ENCODE assay signal across 13 cellular contexts in the genomic region with DNA sequence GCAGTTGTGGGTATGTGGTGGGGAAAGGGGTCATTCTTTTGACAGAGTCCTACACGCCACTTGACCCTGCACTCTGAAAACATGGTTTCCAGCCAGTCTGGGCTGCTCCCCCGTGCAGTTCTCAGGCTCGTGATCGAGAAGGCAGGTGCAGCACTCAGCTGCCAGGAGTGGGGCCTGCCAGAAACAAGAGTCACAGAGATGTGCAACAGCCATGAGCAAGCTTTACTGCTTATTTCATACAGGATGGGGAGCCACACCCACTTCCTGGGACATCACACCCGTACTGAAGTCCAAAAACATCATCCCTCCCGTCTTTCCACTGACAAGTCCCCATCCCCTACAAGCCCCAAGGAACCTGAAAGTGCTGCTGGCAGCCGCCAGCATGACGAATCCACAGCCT. TPM values are rescaled to one million over a fixed set of nuclear protein-coding genes. Genes with fewer than 3 reads are reported as not detected.
DNase-seq lines count a peak whose midpoint lies in the region; ATAC-seq and TF ChIP-seq lines count a peak whose summit lies in the region.
"Had no signal": no experiment of that assay in that cellular context is flagged by ENCODE, and none has a peak within 500 bp of the region (broad histone marks: within the 10 kb centered on the region; RNA-seq: fewer than 3 reads in every experiment).

No MANE protein-coding gene starts in this region.

- H3K27ac ChIP-seq in hepatocyte, result no peak overlapping the region
- no peak overlapping the region for H3K27ac ChIP-seq in mesendoderm (ENCODE audit: low read depth, low read length)
- H3K27ac ChIP-seq: vagina had no signal

- no peak overlapping the region for H2AK5ac ChIP-seq in mesendoderm (ENCODE audit: low read length)

- no peaks in the 10 kb centered on the region for H3K79me2 ChIP-seq in hepatocyte
- no peaks in the 10 kb centered on the region for H3K79me2 ChIP-seq in mesendoderm (ENCODE audit: control insufficient read depth, insufficient read depth, low read length)

- H3K4ac ChIP-seq in mesendoderm (ENCODE audit: low read depth, low read length), result no peak overlapping the region

- ATAC-seq in stimulated activated naive CD8-positive, alpha-beta T cell treated with anti-CD3 and anti-CD28 coated beads, Interleukin-15, Interleukin-2, amounts not matched to agents 100 U/mL and 50 U/mL, for 24 hours, result no peak
- ATAC-seq in esophagus mucosa (peak; percentile 43), HG03565 (IDR thresholded peaks at IDR 0.05; ENCODE audit: unreplicated experiment) (no peak)
- ATAC-seq: sciatic nerve had no signal

- peak overlapping the region; percentile 82 for H3K27ac Mint-ChIP-seq in stimulated activated naive CD8-positive, alpha-beta T cell treated with anti-CD3 and anti-CD28 coated beads, Interleukin-15, Interleukin-2, amounts not matched to agents 100 ng/mL and 50 ng/mL, for 24 hours
- H3K27ac Mint-ChIP-seq in T-helper 2 cell treated with Interferon-gamma antibody and Interleukin-4, amounts not matched to agents 5 μg/mL and 100 μg/mL, for 36 hours, result peak overlapping the region; percentile 93

- no peaks in the 10 kb centered on the region for H3K79me1 ChIP-seq in mesendoderm (ENCODE audit: low read length)

- H3K18ac ChIP-seq in mesendoderm (ENCODE audit: low read length), result no peak overlapping the region

- H3K4me3 ChIP-seq in hepatocyte, result no peak overlapping the region
- H3K4me3 ChIP-seq in mesendoderm (ENCODE audit: low read length), result no peak overlapping the region

- H4K8ac ChIP-seq in mesendoderm (ENCODE audit: low read depth, low read length), result no peak overlapping the region

- no peak overlapping the region for H4K5ac ChIP-seq in mesendoderm (ENCODE audit: low read length)

- H2BK15ac ChIP-seq in mesendoderm (replicated peaks; ENCODE audit: low read depth), result no peak overlapping the region

- no peak overlapping the region for H3K23ac ChIP-seq in mesendoderm (ENCODE audit: low read length)

- H3K4me1 Mint-ChIP-seq in stimulated activated naive CD8-positive, alpha-beta T cell treated with anti-CD3 and anti-CD28 coated beads, Interleukin-15, Interleukin-2, amounts not matched to agents 100 ng/mL and 50 ng/mL, for 24 hours (ENCODE audit: low read depth), result peaks cover 81% of the 10 kb centered on the region
- H3K4me1 Mint-ChIP-seq in T-helper 2 cell treated with Interferon-gamma antibody and Interleukin-4, amounts not matched to agents 5 μg/mL and 100 μg/mL, for 36 hours (ENCODE audit: low read depth), result peaks cover 63% of the 10 kb centered on the region

- no peak overlapping the region for H2BK5ac ChIP-seq in mesendoderm (ENCODE audit: low read length)

- H3K9me3 Mint-ChIP-seq in stimulated activated naive CD8-positive, alpha-beta T cell treated with anti-CD3 and anti-CD28 coated beads, Interleukin-15, Interleukin-2, amounts not matched to agents 100 ng/mL and 50 ng/mL, for 24 hours, result no peaks in the 10 kb centered on the region
- no peaks in the 10 kb centered on the region for H3K9me3 Mint-ChIP-seq in T-helper 2 cell treated with Interferon-gamma antibody and Interleukin-4, amounts not matched to agents 5 μg/mL and 100 μg/mL, for 36 hours

- no peaks in the 10 kb centered on the region for H3K9me2 ChIP-seq in hepatocyte (replicated peaks; ENCODE audit: insufficient read depth)

- H3K4me2 ChIP-seq in hepatocyte, result no peak overlapping the region
- H3K4me2 ChIP-seq in mesendoderm (ENCODE audit: low read length), result no peak overlapping the region

- H3K27me3 ChIP-seq in hepatocyte (peaks cover 20% of the 10 kb centered on the region), mesendoderm (ENCODE audit: insufficient read depth, low read length, poor library complexity) (peaks cover 7% of the 10 kb centered on the region)
- H3K27me3 ChIP-seq: vagina had no signal

- no peaks in the 10 kb centered on the region for H4K20me1 ChIP-seq in hepatocyte (ENCODE audit: insufficient read depth, poor library complexity, severe bottlenecking)

- no peaks in the 10 kb centered on the region for H3K9me3 ChIP-seq in hepatocyte (ENCODE audit: low read depth)
- H3K9me3 ChIP-seq: esophagus squamous epithelium, vagina had no signal

- DNase-seq in stimulated activated naive CD8-positive, alpha-beta T cell treated with anti-CD3 and anti-CD28 coated beads, Interleukin-15, Interleukin-2, amounts not matched to agents 100 U/mL and 50 U/mL, for 24 hours, result no peak
- peak; percentile 14 for DNase-seq in T-helper 2 cell treated with Interferon-gamma antibody and Interleukin-4, amounts not matched to agents 5 μg/mL and 100 μg/mL, for 36 hours (ENCODE audit: low spot score)
- no peak for DNase-seq in kidney tubule cell (ENCODE audit: low spot score)
- DNase-seq in hepatocyte (ENCODE audit: low spot score), result no peak
- no peak for DNase-seq in mesendoderm
- DNase-seq: AML-193, esophagus squamous epithelium, NCI-H1694 had no signal

- H2BK120ac ChIP-seq in mesendoderm (ENCODE audit: low read depth, low read length), result no peak overlapping the region

- H3K36me3 Mint-ChIP-seq in stimulated activated naive CD8-positive, alpha-beta T cell treated with anti-CD3 and anti-CD28 coated beads, Interleukin-15, Interleukin-2, amounts not matched to agents 100 ng/mL and 50 ng/mL, for 24 hours (ENCODE audit: low read depth), result no peaks in the 10 kb centered on the region
- peaks cover 21% of the 10 kb centered on the region for H3K36me3 Mint-ChIP-seq in T-helper 2 cell treated with Interferon-gamma antibody and Interleukin-4, amounts not matched to agents 5 μg/mL and 100 μg/mL, for 36 hours (ENCODE audit: low read depth)

- WGBS in hepatocyte (ENCODE audit: low lambda C conversion rate, missing lambda C conversion rate), result 88% methylated on average over 8 of the region's 8 CpGs
- WGBS in mesendoderm (ENCODE audit: extremely low coverage, insufficient coverage, low lambda C conversion rate), result no CpG with 5 or more reads among the region's 8 CpGs

- TF ChIP-seq CTCF in hepatocyte (IDR thresholded peaks at IDR 0.05; ENCODE audit: poor library complexity), result no peak

- H2AFZ ChIP-seq in hepatocyte, result no peak overlapping the region

- H3K56ac ChIP-seq in mesendoderm (ENCODE audit: low read length), result no peak overlapping the region

- peaks cover 11% of the 10 kb centered on the region for H3K27me3 Mint-ChIP-seq in stimulated activated naive CD8-positive, alpha-beta T cell treated with anti-CD3 and anti-CD28 coated beads, Interleukin-15, Interleukin-2, amounts not matched to agents 100 ng/mL and 50 ng/mL, for 24 hours
- peaks cover 21% of the 10 kb centered on the region for H3K27me3 Mint-ChIP-seq in T-helper 2 cell treated with Interferon-gamma antibody and Interleukin-4, amounts not matched to agents 5 μg/mL and 100 μg/mL, for 36 hours (ENCODE audit: low read depth)

- H3K36me3 ChIP-seq in hepatocyte (replicated peaks; ENCODE audit: insufficient read depth, low read depth), result no peaks in the 10 kb centered on the region
- no peaks in the 10 kb centered on the region for H3K36me3 ChIP-seq in mesendoderm (ENCODE audit: control insufficient read depth, insufficient read depth, low read length)
- H3K36me3 ChIP-seq: esophagus squamous epithelium, vagina had no signal

- H3K4me1 ChIP-seq in hepatocyte (ENCODE audit: insufficient read depth) (peaks cover 33% of the 10 kb centered on the region), mesendoderm (ENCODE audit: control insufficient read depth, low read depth, low read length) (peaks cover 5% of the 10 kb centered on the region)

- H3K9ac ChIP-seq in mesendoderm (ENCODE audit: low read length), result no peak overlapping the region

- H3K4me3 Mint-ChIP-seq in stimulated activated naive CD8-positive, alpha-beta T cell treated with anti-CD3 and anti-CD28 coated beads, Interleukin-15, Interleukin-2, amounts not matched to agents 100 ng/mL and 50 ng/mL, for 24 hours, result peak overlapping the region; percentile 3
- H3K4me3 Mint-ChIP-seq in T-helper 2 cell treated with Interferon-gamma antibody and Interleukin-4, amounts not matched to agents 5 μg/mL and 100 μg/mL, for 36 hours, result peak overlapping the region; percentile 84

RNA-seq across cellular contexts. Expression of a gene that starts 9.3 kb away (rescaled TPM):
- total RNA-seq in esophagus mucosa (16.7 TPM), hepatocyte (0.64 and 0.80 TPM in 2 replicates)
- 2.4 and 13.2 TPM in 2 replicates for polyA plus RNA-seq in hepatocyte
- polyA plus RNA-seq in mesendoderm (2013, experiment 1 of 2), result 1.1 TPM
- polyA plus RNA-seq in mesendoderm (2013, experiment 2 of 2), result 0.53 TPM

RNA-seq across cellular contexts. Expression of a gene that starts 13.3 kb away (rescaled TPM):
- total RNA-seq in esophagus mucosa, result 25.1 TPM
- 22.6 and 24.4 TPM in 2 replicates for total RNA-seq in hepatocyte
- polyA plus RNA-seq in hepatocyte, result 32.6 and 41.2 TPM in 2 replicates
- 7.0 TPM for polyA plus RNA-seq in mesendoderm (2013, experiment 1 of 2)
- 6.8 TPM for polyA plus RNA-seq in mesendoderm (2013, experiment 2 of 2)

RNA-seq across cellular contexts. Expression of a gene that starts 24.1 kb away (rescaled TPM):
- total RNA-seq in esophagus mucosa (3.1 TPM), hepatocyte (8.1 and 9.8 TPM in 2 replicates)
- 15.3 and 17.4 TPM in 2 replicates for polyA plus RNA-seq in hepatocyte
- polyA plus RNA-seq in mesendoderm (2013, experiment 1 of 2), result 2.6 TPM
- polyA plus RNA-seq in mesendoderm (2013, experiment 2 of 2), result 2.6 TPM

RNA-seq across cellular contexts. Expression of a gene that starts 33.4 kb away (rescaled TPM):
- total RNA-seq in esophagus mucosa (0.52 TPM), hepatocyte (2.9 and 4.5 TPM in 2 replicates)
- polyA plus RNA-seq in hepatocyte, result 2.1 and 7.0 TPM in 2 replicates
- polyA plus RNA-seq in mesendoderm (2013, experiment 1 of 2), result 0.27 TPM
- polyA plus RNA-seq in mesendoderm (2013, experiment 2 of 2), result 0.31 TPM

RNA-seq across cellular contexts. Expression of a gene that starts 36.8 kb away (rescaled TPM):
- total RNA-seq in esophagus mucosa, result 0.20 TPM
- total RNA-seq in hepatocyte, result 8.4 and 9.4 TPM in 2 replicates
- polyA plus RNA-seq in hepatocyte, result 9.1 and 11.3 TPM in 2 replicates
- 0.93 TPM for polyA plus RNA-seq in mesendoderm (2013, experiment 1 of 2)
- 0.73 TPM for polyA plus RNA-seq in mesendoderm (2013, experiment 2 of 2)
